ENCODE assay signal across 1 cellular context in the genomic region with DNA sequence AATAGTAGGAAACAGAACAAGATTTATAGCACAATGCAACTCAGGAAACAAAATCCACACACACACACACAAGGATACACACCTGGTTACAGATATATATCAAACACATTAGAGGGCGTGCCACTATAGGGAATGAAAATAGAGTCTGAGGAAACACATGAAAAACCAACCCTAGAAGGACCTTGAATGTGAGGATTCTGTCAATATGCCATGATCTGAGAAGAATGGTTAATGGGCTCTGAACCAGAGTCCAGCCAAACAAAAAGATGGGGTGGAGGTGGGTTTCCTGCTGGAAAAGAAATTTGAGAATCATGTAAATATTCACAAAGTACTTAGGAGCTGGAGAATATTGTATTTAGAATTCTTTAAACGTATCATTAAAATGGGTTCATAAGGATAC.
TF ChIP-seq lines count a peak whose summit lies in the region.

No MANE protein-coding gene starts in this region.

TF ChIP-seq in WTC11, 78 proteins besides CTCF, POLR2A, EP300 and RAD21 (continued from another document):
- TF ChIP-seq, protein P1, sequence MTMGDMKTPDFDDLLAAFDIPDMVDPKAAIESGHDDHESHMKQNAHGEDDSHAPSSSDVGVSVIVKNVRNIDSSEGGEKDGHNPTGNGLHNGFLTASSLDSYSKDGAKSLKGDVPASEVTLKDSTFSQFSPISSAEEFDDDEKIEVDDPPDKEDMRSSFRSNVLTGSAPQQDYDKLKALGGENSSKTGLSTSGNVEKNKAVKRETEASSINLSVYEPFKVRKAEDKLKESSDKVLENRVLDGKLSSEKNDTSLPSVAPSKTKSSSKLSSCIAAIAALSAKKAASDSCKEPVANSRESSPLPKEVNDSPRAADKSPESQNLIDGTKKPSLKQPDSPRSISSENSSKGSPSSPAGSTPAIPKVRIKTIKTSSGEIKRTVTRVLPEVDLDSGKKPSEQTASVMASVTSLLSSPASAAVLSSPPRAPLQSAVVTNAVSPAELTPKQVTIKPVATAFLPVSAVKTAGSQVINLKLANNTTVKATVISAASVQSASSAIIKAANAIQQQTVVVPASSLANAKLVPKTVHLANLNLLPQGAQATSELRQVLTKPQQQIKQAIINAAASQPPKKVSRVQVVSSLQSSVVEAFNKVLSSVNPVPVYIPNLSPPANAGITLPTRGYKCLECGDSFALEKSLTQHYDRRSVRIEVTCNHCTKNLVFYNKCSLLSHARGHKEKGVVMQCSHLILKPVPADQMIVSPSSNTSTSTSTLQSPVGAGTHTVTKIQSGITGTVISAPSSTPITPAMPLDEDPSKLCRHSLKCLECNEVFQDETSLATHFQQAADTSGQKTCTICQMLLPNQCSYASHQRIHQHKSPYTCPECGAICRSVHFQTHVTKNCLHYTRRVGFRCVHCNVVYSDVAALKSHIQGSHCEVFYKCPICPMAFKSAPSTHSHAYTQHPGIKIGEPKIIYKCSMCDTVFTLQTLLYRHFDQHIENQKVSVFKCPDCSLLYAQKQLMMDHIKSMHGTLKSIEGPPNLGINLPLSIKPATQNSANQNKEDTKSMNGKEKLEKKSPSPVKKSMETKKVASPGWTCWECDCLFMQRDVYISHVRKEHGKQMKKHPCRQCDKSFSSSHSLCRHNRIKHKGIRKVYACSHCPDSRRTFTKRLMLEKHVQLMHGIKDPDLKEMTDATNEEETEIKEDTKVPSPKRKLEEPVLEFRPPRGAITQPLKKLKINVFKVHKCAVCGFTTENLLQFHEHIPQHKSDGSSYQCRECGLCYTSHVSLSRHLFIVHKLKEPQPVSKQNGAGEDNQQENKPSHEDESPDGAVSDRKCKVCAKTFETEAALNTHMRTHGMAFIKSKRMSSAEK (CRISPR knock-in tag; IDR thresholded peaks at IDR 0.05; ENCODE audit: borderline replicate concordance), result no peak
- TF ChIP-seq, protein P2, sequence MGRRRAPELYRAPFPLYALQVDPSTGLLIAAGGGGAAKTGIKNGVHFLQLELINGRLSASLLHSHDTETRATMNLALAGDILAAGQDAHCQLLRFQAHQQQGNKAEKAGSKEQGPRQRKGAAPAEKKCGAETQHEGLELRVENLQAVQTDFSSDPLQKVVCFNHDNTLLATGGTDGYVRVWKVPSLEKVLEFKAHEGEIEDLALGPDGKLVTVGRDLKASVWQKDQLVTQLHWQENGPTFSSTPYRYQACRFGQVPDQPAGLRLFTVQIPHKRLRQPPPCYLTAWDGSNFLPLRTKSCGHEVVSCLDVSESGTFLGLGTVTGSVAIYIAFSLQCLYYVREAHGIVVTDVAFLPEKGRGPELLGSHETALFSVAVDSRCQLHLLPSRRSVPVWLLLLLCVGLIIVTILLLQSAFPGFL (CRISPR knock-in tag; IDR thresholded peaks at IDR 0.05; ENCODE audit: borderline replicate concordance), result no peak
- TF ChIP-seq, protein P3, sequence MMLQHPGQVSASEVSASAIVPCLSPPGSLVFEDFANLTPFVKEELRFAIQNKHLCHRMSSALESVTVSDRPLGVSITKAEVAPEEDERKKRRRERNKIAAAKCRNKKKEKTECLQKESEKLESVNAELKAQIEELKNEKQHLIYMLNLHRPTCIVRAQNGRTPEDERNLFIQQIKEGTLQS (CRISPR knock-in tag; conservative IDR thresholded peaks at IDR 0.05), result no peak
